In genomic region chr1:113109908-113110554, GRCh38 we compare ENCODE assay signal across 10 cellular contexts. TPM values are rescaled to one million over a fixed set of nuclear protein-coding genes. Genes with fewer than 3 reads are reported as not detected.
A peak's percentile ranks its signal among the peaks of the same experiment; 100 is the strongest.
DNase-seq lines count a peak whose midpoint lies in the region; ATAC-seq and TF ChIP-seq lines count a peak whose summit lies in the region.
"Had no signal": no experiment of that assay in that cellular context is flagged by ENCODE, and none has a peak within 500 bp of the region (broad histone marks: within the 10 kb centered on the region; RNA-seq: fewer than 3 reads in every experiment).

No MANE protein-coding gene starts in this region.

- no peaks in the 10 kb centered on the region for H3K9me3 Mint-ChIP-seq in stimulated activated naive B cell treated with anti-CD40 and anti-IgM and Interleukin-4, amounts not matched to agents 10 μg/mL and 1 μg/mL and 100 μg/mL, for 72 hours
- H3K9me3 Mint-ChIP-seq in activated CD4-positive, alpha-beta T cell treated with anti-CD3 and anti-CD28 coated beads, Interleukin-2, amount 10 ng/mL, durations not matched to agents 24 days and 14 days, result no peaks in the 10 kb centered on the region

- H3K4me1 Mint-ChIP-seq in stimulated activated naive B cell treated with anti-CD40 and anti-IgM and Interleukin-4, amounts not matched to agents 10 μg/mL and 1 μg/mL and 100 μg/mL, for 72 hours, result no peaks in the 10 kb centered on the region
- H3K4me1 Mint-ChIP-seq in activated CD4-positive, alpha-beta T cell treated with anti-CD3 and anti-CD28 coated beads, Interleukin-2, amount 10 ng/mL, durations not matched to agents 24 days and 14 days, result peaks cover 4% of the 10 kb centered on the region

- no peaks in the 10 kb centered on the region for H3K27me3 Mint-ChIP-seq in stimulated activated naive B cell treated with anti-CD40 and anti-IgM and Interleukin-4, amounts not matched to agents 10 μg/mL and 1 μg/mL and 100 μg/mL, for 72 hours
- no peaks in the 10 kb centered on the region for H3K27me3 Mint-ChIP-seq in activated CD4-positive, alpha-beta T cell treated with anti-CD3 and anti-CD28 coated beads, Interleukin-2, amount 10 ng/mL, durations not matched to agents 24 days and 14 days

- CTCF ChIA-PET in RWPE1 (lab: Yijun Ruan, JAX), result no interaction called here

- peaks cover 32 to 42% of the 10 kb centered on the region in 2 donors for H3K36me3 Mint-ChIP-seq in stimulated activated naive B cell treated with anti-CD40 and anti-IgM and Interleukin-4, amounts not matched to agents 10 μg/mL and 1 μg/mL and 100 μg/mL, for 72 hours
- peaks cover 48% of the 10 kb centered on the region for H3K36me3 Mint-ChIP-seq in activated CD4-positive, alpha-beta T cell treated with anti-CD3 and anti-CD28 coated beads, Interleukin-2, amount 10 ng/mL, durations not matched to agents 24 days and 14 days (ENCODE audit: low read depth)

- H3K27ac ChIP-seq in RWPE1, result no peak overlapping the region

- H3K4me3 Mint-ChIP-seq in stimulated activated naive B cell treated with anti-CD40 and anti-IgM and Interleukin-4, amounts not matched to agents 10 μg/mL and 1 μg/mL and 100 μg/mL, for 72 hours, result no peak overlapping the region
- no peak overlapping the region for H3K4me3 Mint-ChIP-seq in activated CD4-positive, alpha-beta T cell treated with anti-CD3 and anti-CD28 coated beads, Interleukin-2, amount 10 ng/mL, durations not matched to agents 24 days and 14 days

- POLR2A ChIA-PET in RWPE1 (lab: Yijun Ruan, JAX; ENCODE audit: low non-redundant PET), result no interaction called here

- no peak overlapping the region for H3K4me3 ChIP-seq in fibroblast of the aortic adventitia (ENCODE audit: low read depth, low read length)
- H3K4me3 ChIP-seq: lung had no signal

- DNase-seq in AG20443 (ENCODE audit: low spot score) (peak; percentile 92), RWPE1 (ENCODE audit: low spot score) (peak; percentile 30), fibroblast of the aortic adventitia (ENCODE audit: low read depth) (peak; percentile 98), occipital lobe (lab: John Stamatoyannopoulos, UW) (peak; percentile 12)
- DNase-seq in stimulated activated naive B cell treated with anti-CD40 and anti-IgM and Interleukin-4, amounts not matched to agents 10 μg/mL and 1 μg/mL and 100 μg/mL, for 72 hours, result no peak
- DNase-seq in activated CD4-positive, alpha-beta T cell treated with anti-CD3 and anti-CD28 coated beads, Interleukin-2, amount 10 ng/mL, durations not matched to agents 24 days and 14 days, result no peak
- DNase-seq: NCI-H2171 had no signal

- intact Hi-C loops in activated CD4-positive, alpha-beta T cell treated with anti-CD3 and anti-CD28 coated beads, Interleukin-2, amount 10 ng/mL, durations not matched to agents 24 days and 14 days (cut with micrococcal nuclease), result no loop called here

- H3K27ac Mint-ChIP-seq in stimulated activated naive B cell treated with anti-CD40 and anti-IgM and Interleukin-4, amounts not matched to agents 10 μg/mL and 1 μg/mL and 100 μg/mL, for 72 hours, result no peak overlapping the region
- no peak overlapping the region for H3K27ac Mint-ChIP-seq in activated CD4-positive, alpha-beta T cell treated with anti-CD3 and anti-CD28 coated beads, Interleukin-2, amount 10 ng/mL, durations not matched to agents 24 days and 14 days

- peak; percentile 37; the same call in 1 of the 2 replicates for TF ChIP-seq CTCF in RWPE1 (conservative IDR thresholded peaks at IDR 0.05; ENCODE audit: low read depth)
- TF ChIP-seq CTCF in fibroblast of the aortic adventitia (IDR thresholded peaks at IDR 0.05; ENCODE audit: insufficient read depth, low read length), result peak; percentile 38

- ATAC-seq in GM19395 (IDR thresholded peaks at IDR 0.05; ENCODE audit: unreplicated experiment) (no peak), HG03139 (IDR thresholded peaks at IDR 0.05; ENCODE audit: unreplicated experiment) (no peak)
- ATAC-seq in stimulated activated naive B cell treated with anti-CD40 and anti-IgM and Interleukin-4, amounts not matched to agents 10 μg/mL and 1 μg/mL and 100 μg/mL, for 72 hours (replicated peaks), result no peak

RNA-seq across cellular contexts. Expression of gene LRIG2, which starts 37.0 kb away (rescaled TPM):
- total RNA-seq in fibroblast of the aortic adventitia (ENCODE audit: low replicate concordance) (17.5 and 24.3 TPM in 2 replicates), occipital lobe (36.5 TPM)
- total RNA-seq in activated CD4-positive, alpha-beta T cell treated with anti-CD3 and anti-CD28 coated beads, Interleukin-2, amount 10 ng/mL, durations not matched to agents 24 days and 14 days, result 11.8 and 12.7 TPM in 2 replicates

Comparison
In these comparisons a context has a peak if more than half of its experiments do, and no peak if none do; other contexts are left out.
1. DNase-seq: peak in AG20443 (single experiment), RWPE1 (single experiment), fibroblast of the aortic adventitia (single experiment) and occipital lobe (single experiment); none in stimulated activated naive B cell treated with anti-CD40 and anti-IgM and Interleukin-4, amounts not matched to agents 10 μg/mL and 1 μg/mL and 100 μg/mL, for 72 hours (single experiment) and activated CD4-positive, alpha-beta T cell treated with anti-CD3 and anti-CD28 coated beads, Interleukin-2, amount 10 ng/mL, durations not matched to agents 24 days and 14 days (single experiment).